In genomic region chr1:66933887-66934700, GRCh38 we compare ENCODE assay signal across 9 cellular contexts. TPM values are rescaled to one million over a fixed set of nuclear protein-coding genes. Genes with fewer than 3 reads are reported as not detected.
DNase-seq lines count a peak whose midpoint lies in the region; ATAC-seq, FAIRE-seq and TF ChIP-seq lines count a peak whose summit lies in the region.
"Had no signal": no experiment of that assay in that cellular context is flagged by ENCODE, and none has a peak within 500 bp of the region (broad histone marks: within the 10 kb centered on the region; RNA-seq: fewer than 3 reads in every experiment).

No MANE protein-coding gene starts in this region.

- H3K4me3 ChIP-seq in AG10803 (ENCODE audit: low read length) (peak overlapping the region; percentile 27), mucosa of descending colon (no peak overlapping the region), dorsolateral prefrontal cortex (peak overlapping the region in 29 of 59 donors; percentile 0 to 50 (median 15))
- H3K4me3 ChIP-seq: lung had no signal

- ATAC-seq in activated naive CD4-positive, alpha-beta T cell treated with anti-CD3 and anti-CD28 coated beads, Interleukin-2, amount 50 U/mL, for 72 hours = no peak
- no peak for ATAC-seq in memory B cell (ENCODE audit: low read depth)
- no peak for ATAC-seq in mucosa of descending colon
- ATAC-seq in HG02571 (IDR thresholded peaks at IDR 0.05; ENCODE audit: unreplicated experiment) = no peak

- no peaks in the 10 kb centered on the region for H3K9me3 ChIP-seq in mucosa of descending colon

- peaks cover 58% of the 10 kb centered on the region for H3K4me1 ChIP-seq in mucosa of descending colon (ENCODE audit: low read depth)

- H3K27me3 ChIP-seq in dorsolateral prefrontal cortex = no peaks in the 10 kb centered on the region

- H3K4me3 Mint-ChIP-seq in memory B cell = peak overlapping the region; percentile 25

- intact Hi-C loops in mucosa of descending colon (cut with DNase I, micrococcal nuclease) (no loop called here), dorsolateral prefrontal cortex (cut with DNase I) (no loop called here)

- H3K27me3 Mint-ChIP-seq in memory B cell = no peaks in the 10 kb centered on the region

- peaks cover 4% of the 10 kb centered on the region for H3K36me3 ChIP-seq in mucosa of descending colon (ENCODE audit: low read depth)

- peaks cover 16 to 36% of the 10 kb centered on the region in 2 donors for H3K36me3 Mint-ChIP-seq in activated naive CD4-positive, alpha-beta T cell treated with anti-CD3 and anti-CD28 coated beads, Interleukin-2, amount 50 U/mL, for 72 hours
- H3K36me3 Mint-ChIP-seq in memory B cell = peaks cover 2% of the 10 kb centered on the region

- peak overlapping the region in 10 of 59 donors; percentile 3 to 60 (median 25) for H3K27ac ChIP-seq in dorsolateral prefrontal cortex

- H3K4me1 Mint-ChIP-seq in memory B cell = peaks cover 30% of the 10 kb centered on the region

- H3K9me3 Mint-ChIP-seq in activated naive CD4-positive, alpha-beta T cell treated with anti-CD3 and anti-CD28 coated beads, Interleukin-2, amount 50 U/mL, for 72 hours = no peaks in the 10 kb centered on the region
- H3K9me3 Mint-ChIP-seq in memory B cell = no peaks in the 10 kb centered on the region

- peak overlapping the region; percentile 78 to 95 for H3K27ac Mint-ChIP-seq in activated naive CD4-positive, alpha-beta T cell treated with anti-CD3 and anti-CD28 coated beads, Interleukin-2, amount 50 U/mL, for 72 hours
- H3K27ac Mint-ChIP-seq in memory B cell = no peak overlapping the region

- FAIRE-seq in urothelium cell line (lab: Jason Lieb, UNC) = no peak

- TF ChIP-seq CTCF in AG10803 (conservative IDR thresholded peaks at IDR 0.05; ENCODE audit: low read length) (no peak), mucosa of descending colon (IDR thresholded peaks at IDR 0.05) (no peak), dorsolateral prefrontal cortex (IDR thresholded peaks at IDR 0.05 in 54 of 56, conservative IDR thresholded peaks at IDR 0.05 in 2 of 56; ENCODE audit: low read depth in 1 of 56, partially characterized antibody in 56 of 56) (no peak)

- DNase-seq in AG10803 (ENCODE audit: low read depth) (no peak), HT-29 (ENCODE audit: low spot score) (peak; percentile 51), memory B cell (ENCODE audit: low spot score in 2 of 2) (no peak), mucosa of descending colon (no peak), urothelium cell line (ENCODE audit: low spot score) (no peak), dorsolateral prefrontal cortex (no peak)
- DNase-seq in activated naive CD4-positive, alpha-beta T cell treated with anti-CD3 and anti-CD28 coated beads, Interleukin-2, amount 50 U/mL, for 72 hours (ENCODE audit: low spot score in 2 of 2) = no peak

RNA-seq across cellular contexts. Expression of gene MIER1, which starts 9.3 kb away (rescaled TPM):
- total RNA-seq in HT-29 (2014; rRNA removed; shearing (Covaris generic)) = 10.8 and 12.5 TPM in 2 replicates
- 10 to 100 TPM; 51.1 to 56.5 TPM for total RNA-seq in activated naive CD4-positive, alpha-beta T cell treated with anti-CD3 and anti-CD28 coated beads, Interleukin-2, amount 50 U/mL, for 72 hours
- total RNA-seq in mucosa of descending colon = 10 to 100 TPM; 73.2 to 78.2 (median 77.2) TPM
- total RNA-seq in dorsolateral prefrontal cortex = 10 to 100 TPM; 25.1 to 40.5 (median 32.1) TPM

RNA-seq across cellular contexts. Expression of gene DNAI4, which starts 9.4 kb away (rescaled TPM):
- total RNA-seq in HT-29 (2014; rRNA removed; shearing (Covaris generic)) = 0.68 and 1.4 TPM in 2 replicates
- total RNA-seq in activated naive CD4-positive, alpha-beta T cell treated with anti-CD3 and anti-CD28 coated beads, Interleukin-2, amount 50 U/mL, for 72 hours = 1 to 10 TPM; 1.7 to 3.0 TPM
- 10 to 100 TPM; 14.8 to 38.0 (median 25.1) TPM for total RNA-seq in mucosa of descending colon
- total RNA-seq in dorsolateral prefrontal cortex = 10 to 100 TPM; 17.6 to 69.1 (median 35.3) TPM
